ENCODE assay signal across 7 cellular contexts in genomic region chr10:11185128-11185665, GRCh38.
DNase-seq lines count a peak whose midpoint lies in the region; ATAC-seq, FAIRE-seq and TF ChIP-seq lines count a peak whose summit lies in the region.
"Not testable (repeated sequence)": the region's sequence is repeated elsewhere in the genome, so short reads cannot be mapped to it uniquely, and the experiment has no call there.

No MANE protein-coding gene starts in this region.

- H3K4me2 ChIP-seq in K562 (ENCODE audit: insufficient read depth, low read length): not testable (repeated sequence)

- peak overlapping the region in 6 of 8 donors; percentile 39 to 91 (median 62) for H3K27ac Mint-ChIP-seq in CD8-positive, alpha-beta memory T cell
- not testable (repeated sequence) for H3K27ac Mint-ChIP-seq in T-helper 2 cell treated with Interferon-gamma antibody and Interleukin-4, amounts not matched to agents 5 μg/mL and 100 μg/mL, for 36 hours; stimulated activated effector memory CD8-positive, alpha-beta T cell treated with anti-CD3 and anti-CD28 coated beads, Interleukin-12 subunit alpha, Interleukin-12 subunit beta, amount 100 ng/mL, for 72 hours
- peak overlapping the region; percentile 31 for H3K27ac Mint-ChIP-seq in activated CD8-positive, alpha-beta T cell treated with anti-CD3 and anti-CD28 coated beads, Interleukin-2, amount 10 ng/mL, durations not matched to agents 7 days and 5 days
- peak overlapping the region; percentile 31 for H3K27ac Mint-ChIP-seq in activated naive CD4-positive, alpha-beta T cell treated with anti-CD3 and anti-CD28 coated beads, Interleukin-2, amount 50 U/mL, for 24 hours

- H3K27me3 Mint-ChIP-seq in CD8-positive, alpha-beta memory T cell; T-helper 2 cell treated with Interferon-gamma antibody and Interleukin-4, amounts not matched to agents 5 μg/mL and 100 μg/mL, for 36 hours (ENCODE audit: low read depth); activated CD8-positive, alpha-beta T cell treated with anti-CD3 and anti-CD28 coated beads, Interleukin-2, amount 10 ng/mL, durations not matched to agents 7 days and 5 days (ENCODE audit: low read depth); activated naive CD4-positive, alpha-beta T cell treated with anti-CD3 and anti-CD28 coated beads, Interleukin-2, amount 50 U/mL, for 24 hours: not testable (repeated sequence)

- H4K20me1 ChIP-seq in K562 (replicated peaks; ENCODE audit: control insufficient read depth, insufficient read depth, low read length): not testable (repeated sequence)

- FAIRE-seq in K562 (lab: Jason Lieb, UNC): not testable (repeated sequence)

- peaks cover 0 to 92% (median 0%) of the 10 kb centered on the region in 3 donors for H3K4me1 Mint-ChIP-seq in CD8-positive, alpha-beta memory T cell
- peaks cover 78% of the 10 kb centered on the region for H3K4me1 Mint-ChIP-seq in T-helper 2 cell treated with Interferon-gamma antibody and Interleukin-4, amounts not matched to agents 5 μg/mL and 100 μg/mL, for 36 hours (ENCODE audit: low read depth)
- peaks cover 97% of the 10 kb centered on the region for H3K4me1 Mint-ChIP-seq in activated CD8-positive, alpha-beta T cell treated with anti-CD3 and anti-CD28 coated beads, Interleukin-2, amount 10 ng/mL, durations not matched to agents 7 days and 5 days (ENCODE audit: low read depth)
- peaks cover 92% of the 10 kb centered on the region for H3K4me1 Mint-ChIP-seq in activated naive CD4-positive, alpha-beta T cell treated with anti-CD3 and anti-CD28 coated beads, Interleukin-2, amount 50 U/mL, for 24 hours
- H3K4me1 Mint-ChIP-seq in stimulated activated effector memory CD8-positive, alpha-beta T cell treated with anti-CD3 and anti-CD28 coated beads, Interleukin-12 subunit alpha, Interleukin-12 subunit beta, amount 100 ng/mL, for 72 hours: peaks cover 96% of the 10 kb centered on the region

- not testable (repeated sequence) for TF ChIP-seq CTCF in K562 (IDR thresholded peaks at IDR 0.05 in 2 of 3, conservative IDR thresholded peaks at IDR 0.05 in 1 of 3; ENCODE audit: insufficient read depth in 2 of 3, low read depth in 1 of 3, low read length in 3 of 3)

- H3K36me3 Mint-ChIP-seq in CD8-positive, alpha-beta memory T cell: peaks cover 30 to 87% (median 48%) of the 10 kb centered on the region in 3 donors
- H3K36me3 Mint-ChIP-seq in T-helper 2 cell treated with Interferon-gamma antibody and Interleukin-4, amounts not matched to agents 5 μg/mL and 100 μg/mL, for 36 hours (ENCODE audit: low read depth): peaks cover 93% of the 10 kb centered on the region
- peaks cover 95% of the 10 kb centered on the region for H3K36me3 Mint-ChIP-seq in activated CD8-positive, alpha-beta T cell treated with anti-CD3 and anti-CD28 coated beads, Interleukin-2, amount 10 ng/mL, durations not matched to agents 7 days and 5 days (ENCODE audit: low read depth)
- H3K36me3 Mint-ChIP-seq in activated naive CD4-positive, alpha-beta T cell treated with anti-CD3 and anti-CD28 coated beads, Interleukin-2, amount 50 U/mL, for 24 hours: peaks cover 65% of the 10 kb centered on the region
- H3K36me3 Mint-ChIP-seq in stimulated activated effector memory CD8-positive, alpha-beta T cell treated with anti-CD3 and anti-CD28 coated beads, Interleukin-12 subunit alpha, Interleukin-12 subunit beta, amount 100 ng/mL, for 72 hours: not testable (repeated sequence)

- intact Hi-C loops in K562 (cut with micrococcal nuclease): not testable (repeated sequence)

- H3K9me3 Mint-ChIP-seq in CD8-positive, alpha-beta memory T cell: peaks cover 0 to 10% (median 7%) of the 10 kb centered on the region in 5 donors
- peaks cover 14% of the 10 kb centered on the region for H3K9me3 Mint-ChIP-seq in T-helper 2 cell treated with Interferon-gamma antibody and Interleukin-4, amounts not matched to agents 5 μg/mL and 100 μg/mL, for 36 hours
- H3K9me3 Mint-ChIP-seq in activated CD8-positive, alpha-beta T cell treated with anti-CD3 and anti-CD28 coated beads, Interleukin-2, amount 10 ng/mL, durations not matched to agents 7 days and 5 days (ENCODE audit: insufficient read depth): peaks cover 24% of the 10 kb centered on the region
- not testable (repeated sequence) for H3K9me3 Mint-ChIP-seq in activated naive CD4-positive, alpha-beta T cell treated with anti-CD3 and anti-CD28 coated beads, Interleukin-2, amount 50 U/mL, for 24 hours; stimulated activated effector memory CD8-positive, alpha-beta T cell treated with anti-CD3 and anti-CD28 coated beads, Interleukin-12 subunit alpha, Interleukin-12 subunit beta, amount 100 ng/mL, for 72 hours

- not testable (repeated sequence) for BruUV-seq in K562 (replicated peaks; lab: Mats Ljungman, UMichigan)

- POLR2A ChIA-PET in CD8-positive, alpha-beta memory T cell (lab: Charles Lee); K562 (lab: Yijun Ruan, JAX): not testable (repeated sequence)
- POLR2A ChIA-PET in activated CD8-positive, alpha-beta T cell treated with anti-CD3 and anti-CD28 coated beads, Interleukin-2, amount 10 ng/mL, durations not matched to agents 7 days and 5 days (lab: Charles Lee): interaction anchor here (1.4 kb wide), 1 partner anchor 36 kb away, joined by 3 read pairs; no protein-coding TSS in a partner anchor

- not testable (repeated sequence) for H3K79me2 ChIP-seq in K562 (ENCODE audit: control insufficient read depth, insufficient read depth, low read length)

- H3K36me3 ChIP-seq in CD8-positive, alpha-beta memory T cell (ENCODE audit: insufficient read depth, low read length); K562 (ENCODE audit: control insufficient read depth, insufficient read depth, low read length): not testable (repeated sequence)

- not testable (repeated sequence) for TF ChIP-seq RAD21 in K562 (CRISPR knock-in tag; conservative IDR thresholded peaks at IDR 0.05 in 1 of 2, IDR thresholded peaks at IDR 0.05 in 1 of 2)

- not testable (repeated sequence) for H3K9ac ChIP-seq in K562 (ENCODE audit: insufficient read depth in 1 of 2, low read depth in 2 of 2, low read length in 2 of 2)

- DNase-seq in CD8-positive, alpha-beta memory T cell; T-helper 2 cell treated with Interferon-gamma antibody and Interleukin-4, amounts not matched to agents 5 μg/mL and 100 μg/mL, for 36 hours (ENCODE audit: low spot score); activated CD8-positive, alpha-beta T cell treated with anti-CD3 and anti-CD28 coated beads, Interleukin-2, amount 10 ng/mL, durations not matched to agents 7 days and 5 days; K562 (ENCODE audit: extremely low read depth in 1 of 4, low spot score in 3 of 4); stimulated activated effector memory CD8-positive, alpha-beta T cell treated with anti-CD3 and anti-CD28 coated beads, Interleukin-12 subunit alpha, Interleukin-12 subunit beta, amount 100 ng/mL, for 72 hours (ENCODE audit: low spot score in 2 of 2): not testable (repeated sequence)
- DNase-seq in islet precursor cell: peak; percentile 1

- not testable (repeated sequence) for TF ChIP-seq EP300 in K562 (IDR thresholded peaks at IDR 0.05; ENCODE audit: low read length)

- CTCF ChIA-PET in CD8-positive, alpha-beta memory T cell (lab: Charles Lee); K562 (lab: Yijun Ruan, JAX; ENCODE audit: low intra/inter-chr PET ratio): not testable (repeated sequence)
- CTCF ChIA-PET in activated CD8-positive, alpha-beta T cell treated with anti-CD3 and anti-CD28 coated beads, Interleukin-2, amount 10 ng/mL, durations not matched to agents 7 days and 5 days (lab: Charles Lee): interaction anchor here (0.7 kb wide), 1 partner anchor 50 kb away, joined by 3 read pairs; no protein-coding TSS in a partner anchor

- ATAC-seq in activated CD8-positive, alpha-beta T cell treated with anti-CD3 and anti-CD28 coated beads, Interleukin-2, amount 10 ng/mL, durations not matched to agents 7 days and 5 days; K562; stimulated activated effector memory CD8-positive, alpha-beta T cell treated with anti-CD3 and anti-CD28 coated beads, Interleukin-12 subunit alpha, Interleukin-12 subunit beta, amount 100 ng/mL, for 72 hours: not testable (repeated sequence)

- not testable (repeated sequence) for TF ChIP-seq POLR2A in K562 (conservative IDR thresholded peaks at IDR 0.05)

- not testable (repeated sequence) for H3K9me1 ChIP-seq in K562 (ENCODE audit: control insufficient read depth, insufficient read depth, low read length)

- in situ Hi-C loops in K562 (cut with MboI): not testable (repeated sequence)

- not testable (repeated sequence) for H3K4me3 ChIP-seq in CD8-positive, alpha-beta memory T cell (ENCODE audit: low read length); K562

- 81% methylated on average over 12 of the region's 13 CpGs for WGBS in K562 (ENCODE audit: insufficient coverage, low coverage, missing lambda C conversion rate)

- not testable (repeated sequence) for H3K27me3 ChIP-seq in CD8-positive, alpha-beta memory T cell (ENCODE audit: insufficient read depth, low read length, poor library complexity, severe bottlenecking); K562 (ENCODE audit: control insufficient read depth in 2 of 2, insufficient read depth in 2 of 2, low read length in 2 of 2)

- peak overlapping the region in 5 of 7 donors; percentile 25 to 47 (median 38) for H3K4me3 Mint-ChIP-seq in CD8-positive, alpha-beta memory T cell
- peak overlapping the region; percentile 2 for H3K4me3 Mint-ChIP-seq in T-helper 2 cell treated with Interferon-gamma antibody and Interleukin-4, amounts not matched to agents 5 μg/mL and 100 μg/mL, for 36 hours
- not testable (repeated sequence) for H3K4me3 Mint-ChIP-seq in activated CD8-positive, alpha-beta T cell treated with anti-CD3 and anti-CD28 coated beads, Interleukin-2, amount 10 ng/mL, durations not matched to agents 7 days and 5 days; activated naive CD4-positive, alpha-beta T cell treated with anti-CD3 and anti-CD28 coated beads, Interleukin-2, amount 50 U/mL, for 24 hours
- peak overlapping the region; percentile 40 for H3K4me3 Mint-ChIP-seq in stimulated activated effector memory CD8-positive, alpha-beta T cell treated with anti-CD3 and anti-CD28 coated beads, Interleukin-12 subunit alpha, Interleukin-12 subunit beta, amount 100 ng/mL, for 72 hours

- H2AFZ ChIP-seq in K562 (ENCODE audit: low read depth, low read length): not testable (repeated sequence)

- H3K9me3 ChIP-seq in CD8-positive, alpha-beta memory T cell (ENCODE audit: low read length); K562 (replicated peaks; ENCODE audit: control insufficient read depth, insufficient read depth, low read depth, low read length): not testable (repeated sequence)

- H3K27ac ChIP-seq in CD8-positive, alpha-beta memory T cell (ENCODE audit: low read depth, low read length); K562 (ENCODE audit: extremely low read depth, low read depth, low read length): not testable (repeated sequence)

- H3K4me1 ChIP-seq in CD8-positive, alpha-beta memory T cell (ENCODE audit: insufficient read depth, low read length): peaks cover 77% of the 10 kb centered on the region
- H3K4me1 ChIP-seq in K562 (replicated peaks in 1 of 2; ENCODE audit: control insufficient read depth in 2 of 2, insufficient read depth in 2 of 2, low read length in 2 of 2): not testable (repeated sequence)
